17 cellular contexts compared by ENCODE assay signal in genomic region chr10:107576746-107577145, GRCh38.
DNase-seq lines count a peak whose midpoint lies in the region; ATAC-seq and TF ChIP-seq lines count a peak whose summit lies in the region.
"Had no signal": no experiment of that assay in that cellular context is flagged by ENCODE, and none has a peak within 500 bp of the region (broad histone marks: within the 10 kb centered on the region; RNA-seq: fewer than 3 reads in every experiment).

No MANE protein-coding gene starts in this region.

- WGBS in SK-N-SH (ENCODE audit: low lambda C conversion rate): 31% methylated on average over 2 of the region's 2 CpGs
- 26 to 43% (median 39%) methylated on average over 2 of the region's 2 CpGs for WGBS in stomach, 5 donors

- H3K4me2 ChIP-seq in SK-N-SH: no peak overlapping the region

- TF ChIP-seq EP300 in SK-N-SH (IDR thresholded peaks at IDR 0.05; ENCODE audit: borderline replicate concordance in 1 of 2, low read depth in 1 of 2, low read length in 1 of 2) (no peak), stomach (IDR thresholded peaks at IDR 0.05) (no peak)

- H4K20me1 ChIP-seq in SK-N-SH (ENCODE audit: insufficient read depth): no peaks in the 10 kb centered on the region

- H3K4me1 ChIP-seq in SK-N-SH (ENCODE audit: control insufficient read depth in 1 of 2, insufficient read depth in 2 of 2, low read depth in 1 of 2, low read length in 1 of 2) (peaks cover 7 to 9% of the 10 kb centered on the region in 2 experiments; a peak in 3 of 4 replicates), stomach (no peaks in the 10 kb centered on the region)

- TF ChIP-seq POLR2A in stomach (IDR thresholded peaks at IDR 0.05): no peak

- H3K27me3 ChIP-seq in SK-N-SH (ENCODE audit: insufficient read depth): no peaks in the 10 kb centered on the region
- H3K27me3 ChIP-seq in stomach: no peaks in the 10 kb centered on the region

- TF ChIP-seq CTCF in SK-N-SH (IDR thresholded peaks at IDR 0.05) (no peak), stomach (IDR thresholded peaks at IDR 0.05) (no peak)

- CTCF ChIA-PET in SK-N-SH (lab: Yijun Ruan, JAX): interaction anchor here (1.2 kb wide), 2 partner anchors 10 to 1005 kb away, joined by 3 read pairs; no protein-coding TSS in a partner anchor

- no peak for TF ChIP-seq RAD21 in SK-N-SH (IDR thresholded peaks at IDR 0.05; ENCODE audit: low read length)

- H3K4me3 ChIP-seq in SK-N-SH (ENCODE audit: low read depth in 2 of 2, low read length in 1 of 2) (no peak overlapping the region), stomach (no peak overlapping the region)

- DNase-seq in H4 (ENCODE audit: low spot score) (peak; percentile 74), SK-N-SH (no peak), left cardiac atrium (peak; percentile 19), stomach (peak; percentile 30), mesenteric fat pad (ENCODE audit: low spot score) (no peak)
- DNase-seq in activated T-cell treated with anti-CD3 and anti-CD28 coated beads, Interleukin-2, amount 50 U/mL, for 1 hour: no peak
- DNase-seq: activated CD8-positive, alpha-beta memory T cell treated with anti-CD3 and anti-CD28 coated beads for 24 hours; DND-41; effector memory CD8-positive, alpha-beta T cell; foreskin melanocyte; HCEC 1CT; IMR-90; mesenchymal stem cell; NCI-H1092 treated with DMSO at 0.1 percent for 48 hours; NCI-H226; nucleus accumbens had no signal

- H3K9ac ChIP-seq in SK-N-SH: no peak overlapping the region

- no peak overlapping the region for H2AFZ ChIP-seq in SK-N-SH (ENCODE audit: low read depth)

- POLR2A ChIA-PET in SK-N-SH (lab: Yijun Ruan, JAX): no interaction called here

- no peaks in the 10 kb centered on the region for H3K79me2 ChIP-seq in SK-N-SH (ENCODE audit: insufficient read depth)

- intact Hi-C loops in left cardiac atrium (cut with DNase I): no loop called here
- intact Hi-C loops in stomach (cut with DNase I; ENCODE audit: low total_unique reads): no loop called here

- no peaks in the 10 kb centered on the region; the same call in 1 of the 2 replicates for H3K9me2 ChIP-seq in SK-N-SH

- H3K27ac ChIP-seq in SK-N-SH (ENCODE audit: low read depth in 2 of 2, low read length in 1 of 2) (no peak overlapping the region), stomach (no peak overlapping the region)

- H3K9me3 ChIP-seq in SK-N-SH (no peaks in the 10 kb centered on the region), stomach (no peaks in the 10 kb centered on the region)

- no peaks in the 10 kb centered on the region for H3K36me3 ChIP-seq in SK-N-SH (replicated peaks in 1 of 2; ENCODE audit: control insufficient read depth in 1 of 2, insufficient read depth in 2 of 2, low read length in 1 of 2)
- H3K36me3 ChIP-seq in stomach: no peaks in the 10 kb centered on the region

- no peaks in the 10 kb centered on the region for H3F3A ChIP-seq in SK-N-SH (replicated peaks; ENCODE audit: insufficient read depth)

- ATAC-seq in left cardiac atrium (peak; percentile 86 to 98), GM19395 (IDR thresholded peaks at IDR 0.05; ENCODE audit: unreplicated experiment) (no peak)
- ATAC-seq: effector memory CD8-positive, alpha-beta T cell had no signal

TF ChIP-seq in SK-N-SH, 30 proteins besides CTCF, POLR2A, EP300 and RAD21:
- TF ChIP-seq, protein P1, sequence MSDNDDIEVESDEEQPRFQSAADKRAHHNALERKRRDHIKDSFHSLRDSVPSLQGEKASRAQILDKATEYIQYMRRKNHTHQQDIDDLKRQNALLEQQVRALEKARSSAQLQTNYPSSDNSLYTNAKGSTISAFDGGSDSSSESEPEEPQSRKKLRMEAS (IDR thresholded peaks at IDR 0.05; ENCODE audit: low read depth): no peak
- 0 out of 2 replicates have a peak, but pooled peaks have one; percentile 17 for TF ChIP-seq PBX3 (IDR thresholded peaks at IDR 0.05)

Comparison
In these comparisons a context has a peak if more than half of its experiments do, and no peak if none do; other contexts are left out.
1. DNase-seq: peak in H4 (single experiment), left cardiac atrium (single experiment) and stomach (single experiment); none in SK-N-SH (single experiment), activated T-cell treated with anti-CD3 and anti-CD28 coated beads, Interleukin-2, amount 50 U/mL, for 1 hour (single experiment) and mesenteric fat pad (single experiment).